9 cellular contexts compared by ENCODE assay signal in the genomic region with DNA sequence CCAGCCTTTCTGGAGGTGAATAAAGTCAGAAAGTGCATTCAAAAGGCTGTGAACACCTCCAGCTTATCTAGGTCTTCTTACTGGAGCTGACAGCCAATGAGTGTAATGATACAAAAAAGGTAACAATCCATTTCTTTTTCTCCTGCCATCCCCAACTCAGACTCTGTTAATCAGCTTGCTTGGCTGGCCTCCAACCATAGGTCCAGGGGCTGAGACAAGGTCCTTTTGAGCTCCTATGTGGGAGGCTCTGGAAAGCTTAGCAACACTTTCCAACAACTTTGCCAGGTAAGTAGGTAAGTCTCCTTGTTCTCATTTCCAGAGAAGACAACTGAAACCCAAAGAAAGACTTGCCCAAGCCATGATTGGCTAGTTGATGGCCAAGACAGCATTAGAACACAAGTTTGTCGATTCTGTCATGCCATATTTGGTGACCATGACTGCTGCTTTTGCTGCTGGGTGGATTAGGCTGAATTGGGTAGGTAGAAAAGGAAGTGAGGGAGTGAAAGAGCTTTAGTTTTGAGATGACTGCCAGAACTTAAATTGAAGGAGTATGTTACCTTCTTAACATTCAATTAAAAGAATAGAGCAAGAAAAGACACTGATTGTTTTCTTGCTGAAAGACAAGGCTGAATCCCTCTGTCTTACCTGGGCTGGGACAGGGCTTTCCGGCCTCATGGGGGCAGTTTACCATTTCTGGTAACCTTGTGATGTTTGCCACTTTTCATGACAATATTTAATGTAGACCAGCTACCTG.
DNase-seq lines count a peak whose midpoint lies in the region; ATAC-seq and TF ChIP-seq lines count a peak whose summit lies in the region.
"Had no signal": no experiment of that assay in that cellular context is flagged by ENCODE, and none has a peak within 500 bp of the region (broad histone marks: within the 10 kb centered on the region; RNA-seq: fewer than 3 reads in every experiment).

No MANE protein-coding gene starts in this region.

- no peak for TF ChIP-seq CTCF in coronary artery (IDR thresholded peaks at IDR 0.05)

- no peaks in the 10 kb centered on the region for H4K20me1 ChIP-seq in BLaER1

- H3K4me3 ChIP-seq in BLaER1 (no peak overlapping the region), coronary artery (peak overlapping the region; percentile 6)

- DNase-seq in coronary artery (ENCODE audit: low spot score) (no peak), SHP77 treated with DMSO at 0.1 percent for 48 hours (lab: John Stamatoyannopoulos, UW) (no peak), NCI-H2029 (lab: John Stamatoyannopoulos, UW) (no peak), NCI-H2029 treated with DMSO at 0.1 percent for 48 hours (lab: John Stamatoyannopoulos, UW) (no peak), DMS153 (lab: John Stamatoyannopoulos, UW) (no peak)
- DNase-seq: nucleus accumbens had no signal

- peak; percentile 41 for ATAC-seq in GM18517 (IDR thresholded peaks at IDR 0.05; ENCODE audit: unreplicated experiment)
- ATAC-seq in HG03571 (IDR thresholded peaks at IDR 0.05; ENCODE audit: unreplicated experiment), result peak; percentile 31

- peak overlapping the region; percentile 27 for H3K4me2 ChIP-seq in BLaER1

- H3K27ac ChIP-seq in BLaER1 (peak overlapping the region; percentile 87; the same call in 1 of the 2 replicates), coronary artery (peak overlapping the region in 1 of 2 donors; percentile 49)

- peaks cover 84% of the 10 kb centered on the region for H3K4me1 ChIP-seq in BLaER1

- H3K27me3 ChIP-seq in BLaER1, result peaks cover 28% of the 10 kb centered on the region

- no peaks in the 10 kb centered on the region for H3K36me3 ChIP-seq in BLaER1

- no peak overlapping the region for H3K9ac ChIP-seq in BLaER1

- no peaks in the 10 kb centered on the region for H3K9me3 ChIP-seq in BLaER1
